Comparison of ENCODE assay signal across 8 cellular contexts in the genomic region with DNA sequence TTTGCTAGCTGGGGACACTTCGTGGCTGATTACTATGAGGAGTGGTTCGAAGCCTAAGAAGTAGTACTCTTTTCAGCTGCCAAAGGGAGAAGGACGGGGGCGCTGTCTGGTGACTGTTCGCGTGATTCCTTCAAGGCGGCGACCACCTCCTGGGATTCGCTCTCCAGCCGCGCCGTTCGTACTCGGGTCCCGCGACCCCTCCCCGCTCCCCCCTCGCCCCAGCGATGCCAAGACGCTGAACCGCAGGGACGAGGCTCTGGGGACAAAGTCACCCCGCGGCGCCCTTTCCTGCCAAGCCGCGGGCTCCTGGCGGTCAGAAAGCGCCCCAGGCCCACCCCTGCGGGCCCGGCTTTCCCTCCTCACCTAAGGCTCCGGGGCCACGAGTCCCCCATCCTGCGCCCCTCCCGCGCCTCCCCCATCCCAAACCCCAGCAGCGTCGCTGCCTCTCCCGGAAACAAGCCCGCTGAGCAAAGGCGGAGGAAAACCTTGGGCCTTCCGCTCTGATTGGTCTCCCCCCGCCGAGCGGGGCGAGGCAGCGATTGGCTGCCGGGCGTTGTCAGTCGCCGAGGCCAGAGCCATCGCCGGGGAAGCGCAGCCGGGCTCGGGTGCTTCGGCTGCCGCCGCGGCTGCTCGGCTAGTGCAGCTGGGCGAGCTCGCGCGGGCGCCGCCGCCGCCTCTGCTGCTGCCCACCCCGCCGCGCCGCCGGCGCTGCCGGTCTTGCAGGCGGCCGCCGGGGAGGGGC. TPM values are rescaled to one million over a fixed set of nuclear protein-coding genes. Genes with fewer than 3 reads are reported as not detected.
DNase-seq lines count a peak whose midpoint lies in the region; ATAC-seq, FAIRE-seq and TF ChIP-seq lines count a peak whose summit lies in the region.

A gene (plus strand): TSS at position 572 of the 742 bp plus-strand sequence.

- peak within 1 kb of the TSS; percentile 53 for H3K4me2 ChIP-seq in Karpas-422 (ENCODE audit: low read depth, low read length, poor library complexity, severe bottlenecking)

- 0 out of 2 replicates have a peak, but pooled peaks cover 4% of the 10 kb centered on the region for H3K9me2 ChIP-seq in Karpas-422 (replicated peaks; ENCODE audit: insufficient read depth, low read length)

- H3K27me3 ChIP-seq in Karpas-422 (ENCODE audit: low read length) (no peaks in the 10 kb centered on the region), upper lobe of right lung (peaks cover 37% of the 10 kb centered on the region)

- H3K9ac ChIP-seq in Karpas-422 (ENCODE audit: low read length): peak within 1 kb of the TSS; percentile 66

- H3K4me3 ChIP-seq in Karpas-422 (ENCODE audit: low read length) (peak within 1 kb of the TSS; percentile 64), upper lobe of right lung (peak within 1 kb of the TSS; percentile 67)

- intact Hi-C loops in head of caudate nucleus (cut with DNase I): loop anchor here (10.0 kb wide), 1 partner anchor 822 kb away; no protein-coding TSS in a partner anchor
- intact Hi-C loops in upper lobe of right lung (cut with DNase I): no loop called here

- DNase-seq in GM04504 (ENCODE audit: low read depth): peak; percentile 69
- peak; percentile 90 for DNase-seq in H54 (ENCODE audit: insufficient read length, low spot score)
- DNase-seq in Karpas-422: peak; percentile 80
- peak; percentile 92 for DNase-seq in RWPE1 (ENCODE audit: low spot score)
- peak; percentile 3 for DNase-seq in activated naive CD8-positive, alpha-beta T cell treated with anti-CD3 and anti-CD28 coated beads, Interleukin-2, amount 50 U/mL, for 16 hours (ENCODE audit: low read depth, low spot score)
- DNase-seq in head of caudate nucleus: peak; percentile 74 to 96 (median 92)
- DNase-seq in non-pigmented ciliary epithelial cell (ENCODE audit: low read depth): peak; percentile 79
- DNase-seq in upper lobe of right lung: peak; percentile 93

- no peaks in the 10 kb centered on the region for H3K79me2 ChIP-seq in Karpas-422 (ENCODE audit: low read length)

- POLR2A ChIA-PET in RWPE1 (lab: Yijun Ruan, JAX; ENCODE audit: low non-redundant PET): no interaction called here

- CTCF ChIA-PET in RWPE1 (lab: Yijun Ruan, JAX): interaction anchor here (0.5 kb wide), 1 partner anchor 40 kb away, joined by 3 read pairs; no protein-coding TSS in a partner anchor

- TF ChIP-seq POLR2A in H54 (IDR thresholded peaks at IDR 0.05; ENCODE audit: low read depth, low read length): peak; percentile 62

- H4K20me1 ChIP-seq in Karpas-422 (ENCODE audit: insufficient read depth, low read depth, low read length): no peaks in the 10 kb centered on the region

- H2AFZ ChIP-seq in Karpas-422 (ENCODE audit: low read length): peak within 1 kb of the TSS; percentile 89

- H3K27ac ChIP-seq in Karpas-422 (ENCODE audit: low read length): no peak within 1 kb of the TSS
- no peak within 1 kb of the TSS for H3K27ac ChIP-seq in RWPE1
- H3K27ac ChIP-seq in upper lobe of right lung: peak within 1 kb of the TSS; percentile 53

- no peak; the same call in 1 of the 2 replicates for TF ChIP-seq CTCF in RWPE1 (conservative IDR thresholded peaks at IDR 0.05; ENCODE audit: low read depth)
- TF ChIP-seq CTCF in upper lobe of right lung (IDR thresholded peaks at IDR 0.05): peak; percentile 27

- H3K36me3 ChIP-seq in Karpas-422 (ENCODE audit: insufficient read depth, low read length) (no peaks in the 10 kb centered on the region), upper lobe of right lung (no peaks in the 10 kb centered on the region)

- H3K4me1 ChIP-seq in Karpas-422 (ENCODE audit: low read length): no peaks in the 10 kb centered on the region
- peaks cover 14% of the 10 kb centered on the region for H3K4me1 ChIP-seq in upper lobe of right lung

- peak; percentile 99 for ATAC-seq in upper lobe of right lung

- peak; percentile 92 for FAIRE-seq in H54 (lab: Jason Lieb, UNC)

- H3K9me3 ChIP-seq in Karpas-422 (ENCODE audit: low read length) (no peaks in the 10 kb centered on the region), upper lobe of right lung (no peaks in the 10 kb centered on the region)

RNA-seq across cellular contexts. Expression of the gene that starts here (rescaled TPM):
- total RNA-seq in Karpas-422 (2014; rRNA removed; shearing (Covaris generic); ENCODE audit: low replicate concordance): not detected in 2 replicates
- total RNA-seq in upper lobe of right lung: 0.09 TPM

Comparison
In these comparisons a context has a peak if more than half of its experiments do, and no peak if none do; other contexts are left out.
1. Peak in DNase-seq, H3K4me3 ChIP-seq, H3K9ac ChIP-seq and H3K4me2 ChIP-seq in Karpas-422; RNA of the gene not detected or under 1 TPM.
2. Peak in DNase-seq, ATAC-seq, H3K4me3 ChIP-seq and H3K27ac ChIP-seq in upper lobe of right lung; RNA of the gene not detected or under 1 TPM.
3. DNase-seq: peak in every context shown above with its lines; median percentile 93 in upper lobe of right lung; 92 in RWPE1; 92 in head of caudate nucleus; 90 in H54; 80 in Karpas-422; 79 in non-pigmented ciliary epithelial cell; 69 in GM04504; 3 in activated naive CD8-positive, alpha-beta T cell treated with anti-CD3 and anti-CD28 coated beads, Interleukin-2, amount 50 U/mL, for 16 hours.